12 cellular contexts compared by ENCODE assay signal in genomic region chr5:149403923-149404745, GRCh38. TPM values are rescaled to one million over a fixed set of nuclear protein-coding genes. Genes with fewer than 3 reads are reported as not detected.
DNase-seq lines count a peak whose midpoint lies in the region; ATAC-seq, FAIRE-seq and TF ChIP-seq lines count a peak whose summit lies in the region.
"Had no signal": no experiment of that assay in that cellular context is flagged by ENCODE, and none has a peak within 500 bp of the region (broad histone marks: within the 10 kb centered on the region; RNA-seq: fewer than 3 reads in every experiment).

No MANE protein-coding gene starts in this region.

- TF ChIP-seq CTCF in ovary (IDR thresholded peaks at IDR 0.05) (no peak), D721Med (IDR thresholded peaks at IDR 0.05; ENCODE audit: insufficient read depth, missing control alignments) (no peak)

- no peak for TF ChIP-seq POLR2A in ovary (IDR thresholded peaks at IDR 0.05)

- H3K4me3 ChIP-seq in esophagus (ENCODE audit: low read depth in 1 of 2, low read length in 2 of 2) (no peak overlapping the region), ovary (no peak overlapping the region)

- ATAC-seq in GM21576 (IDR thresholded peaks at IDR 0.05; ENCODE audit: unreplicated experiment), result no peak
- ATAC-seq: activated naive CD4-positive, alpha-beta T cell treated with anti-CD3 and anti-CD28 coated beads, Interleukin-2, amount 50 U/mL, for 72 hours had no signal

- 74 to 78% methylated on average over 15 of the region's 15 CpGs for WGBS in esophagus, 2 donors
- WGBS in ovary, 3 donors, result 42 to 58% (median 50%) methylated on average over 15 of the region's 15 CpGs

- H3K27me3 ChIP-seq in esophagus (ENCODE audit: control insufficient read depth in 1 of 2, insufficient read depth in 2 of 2, low read length in 2 of 2) (no peaks in the 10 kb centered on the region), ovary (no peaks in the 10 kb centered on the region)

- H3K36me3 ChIP-seq in esophagus (ENCODE audit: control insufficient read depth in 2 of 2, insufficient read depth in 2 of 2, low read length in 1 of 2) (no peaks in the 10 kb centered on the region), ovary (no peaks in the 10 kb centered on the region)

- no peak for FAIRE-seq in D721Med (lab: Jason Lieb, UNC)
- FAIRE-seq: small intestine had no signal

- DNase-seq in AG08395 (ENCODE audit: low spot score) (peak; percentile 85), NCI-H226 (peak; percentile 44), ovary (peak in 3 of 5 donors; percentile 13 to 27 (median 23)), NCI-H146 (lab: John Stamatoyannopoulos, UW) (no peak), D721Med (ENCODE audit: insufficient read length, low spot score) (no peak)
- DNase-seq in activated T-cell treated with anti-CD3 and anti-CD28 coated beads, Interleukin-2, amount 50 U/mL, for 48 hours, result no peak
- DNase-seq: Right ventricle myocardium superior, small intestine had no signal

- H3K9me3 ChIP-seq in esophagus (ENCODE audit: control insufficient read depth in 2 of 2, insufficient read depth in 1 of 2, low read depth in 1 of 2, low read length in 1 of 2) (no peaks in the 10 kb centered on the region), ovary (no peaks in the 10 kb centered on the region)

- H3K27ac ChIP-seq in esophagus (ENCODE audit: low read depth in 2 of 2, low read length in 1 of 2) (peak overlapping the region; percentile 69 to 82), ovary (peak overlapping the region; percentile 75 to 76)
- H3K27ac ChIP-seq: C4-2B had no signal

- no peak for TF ChIP-seq EP300 in ovary (IDR thresholded peaks at IDR 0.05)

- intact Hi-C loops in ovary (cut with DNase I), result loop anchor here in 1 of 4 donors (2.0 kb wide), 1 partner anchor 17 kb away; no protein-coding TSS in a partner anchor

- H3K4me1 ChIP-seq in esophagus (ENCODE audit: control insufficient read depth in 2 of 2, insufficient read depth in 2 of 2, low read length in 1 of 2) (no peaks in the 10 kb centered on the region), ovary (ENCODE audit: insufficient read depth) (peaks cover 21% of the 10 kb centered on the region)

RNA-seq across cellular contexts. Expression of gene IL17B, which starts 25.0 kb away (rescaled TPM):
- polyA plus RNA-seq in esophagus (1 to 10 TPM; 1.4 TPM), ovary (1 to 10 TPM in 1 of 2 donors, not detected in 1; 1.7 TPM)
- total RNA-seq in ovary, result under 1 TPM in 2 of 7 donors, not detected in 5; 0.47 to 0.54 TPM
- total RNA-seq: activated naive CD4-positive, alpha-beta T cell treated with anti-CD3 and anti-CD28 coated beads, Interleukin-2, amount 50 U/mL, for 72 hours; Right ventricle myocardium superior had no signal

RNA-seq across cellular contexts. Expression of gene PCYOX1L, which starts 46.3 kb away (rescaled TPM):
- polyA plus RNA-seq in esophagus (1 to 10 TPM; 2.7 to 5.7 TPM), ovary (10 to 100 TPM in 1 of 2 donors, 1 to 10 TPM in 1; 7.1 to 15.2 TPM)
- 10 to 100 TPM in 2 of 7 donors, 1 to 10 TPM in 5; 5.8 to 11.5 (median 8.8) TPM for total RNA-seq in ovary

RNA-seq across cellular contexts. Expression of gene GRPEL2, which starts 58.8 kb away (rescaled TPM):
- 10 to 100 TPM; 18.5 to 78.7 TPM for polyA plus RNA-seq in esophagus
- 10 to 100 TPM in 6 of 7 donors, 1 to 10 TPM in 1; 7.8 to 17.5 (median 13.0) TPM for total RNA-seq in ovary
- polyA plus RNA-seq in ovary, result 1 to 10 TPM; 5.9 to 6.8 TPM

Comparison
In these comparisons a context has a peak if more than half of its experiments do, and no peak if none do; other contexts are left out.
1. DNase-seq: peak in AG08395 (single experiment), NCI-H226 (single experiment) and ovary (3 of 5); none in NCI-H146 (single experiment), D721Med (single experiment) and activated T-cell treated with anti-CD3 and anti-CD28 coated beads, Interleukin-2, amount 50 U/mL, for 48 hours (0 of 2).